8 cellular contexts compared by ENCODE assay signal in the genomic region with DNA sequence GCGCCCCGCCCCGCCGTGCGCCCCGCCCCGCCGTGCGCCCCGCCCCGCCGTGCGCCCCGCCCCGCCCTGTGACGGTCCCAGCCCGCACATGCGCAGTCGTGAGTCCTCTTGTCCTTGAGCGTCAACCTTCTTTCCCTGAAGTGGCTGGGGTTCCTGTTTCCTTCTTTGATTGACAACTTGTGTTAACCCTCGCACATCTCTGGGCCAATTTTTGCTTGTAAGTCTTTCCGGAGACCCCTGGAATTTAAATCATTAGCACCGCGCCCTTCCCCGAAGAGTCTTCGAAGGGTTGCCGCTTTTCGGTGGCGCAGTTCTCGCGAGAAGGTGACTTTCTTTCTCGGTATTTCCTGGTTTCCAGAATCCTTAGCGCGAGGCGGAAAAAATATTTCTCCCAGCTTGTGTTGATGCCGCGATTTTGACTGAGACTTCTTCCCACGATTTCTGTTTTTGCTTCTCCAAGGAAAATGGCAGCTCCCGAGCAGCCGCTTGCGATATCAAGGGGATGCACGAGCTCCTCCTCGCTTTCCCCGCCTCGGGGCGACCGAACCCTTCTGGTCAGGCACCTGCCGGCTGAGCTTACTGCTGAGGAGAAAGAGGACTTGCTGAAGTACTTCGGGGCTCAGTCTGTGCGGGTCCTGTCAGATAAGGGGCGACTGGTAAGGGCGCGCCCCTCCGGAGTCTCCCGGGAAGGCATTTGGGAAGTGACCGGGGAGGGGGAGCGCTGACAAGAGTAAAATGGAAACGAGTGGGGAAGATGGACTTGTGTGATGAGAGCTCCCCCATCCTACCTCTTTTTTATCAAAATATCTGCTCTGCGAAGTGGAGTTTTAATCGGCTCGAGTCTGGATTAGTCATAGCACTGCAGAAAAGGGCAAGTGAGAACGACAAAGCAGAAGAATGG. TPM values are rescaled to one million over a fixed set of nuclear protein-coding genes. Genes with fewer than 3 reads are reported as not detected.
DNase-seq lines count a peak whose midpoint lies in the region; ATAC-seq and TF ChIP-seq lines count a peak whose summit lies in the region.

A gene with protein sequence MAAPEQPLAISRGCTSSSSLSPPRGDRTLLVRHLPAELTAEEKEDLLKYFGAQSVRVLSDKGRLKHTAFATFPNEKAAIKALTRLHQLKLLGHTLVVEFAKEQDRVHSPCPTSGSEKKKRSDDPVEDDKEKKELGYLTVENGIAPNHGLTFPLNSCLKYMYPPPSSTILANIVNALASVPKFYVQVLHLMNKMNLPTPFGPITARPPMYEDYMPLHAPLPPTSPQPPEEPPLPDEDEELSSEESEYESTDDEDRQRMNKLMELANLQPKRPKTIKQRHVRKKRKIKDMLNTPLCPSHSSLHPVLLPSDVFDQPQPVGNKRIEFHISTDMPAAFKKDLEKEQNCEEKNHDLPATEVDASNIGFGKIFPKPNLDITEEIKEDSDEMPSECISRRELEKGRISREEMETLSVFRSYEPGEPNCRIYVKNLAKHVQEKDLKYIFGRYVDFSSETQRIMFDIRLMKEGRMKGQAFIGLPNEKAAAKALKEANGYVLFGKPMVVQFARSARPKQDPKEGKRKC (plus strand): TSS at position 93 of the 901 bp plus-strand sequence. CDS start 372 bp downstream, at position 465.

- H3K9me3 ChIP-seq in ascending aorta = no peaks in the 10 kb centered on the region
- no peaks in the 10 kb centered on the region for H3K9me3 ChIP-seq in aorta (ENCODE audit: control insufficient read depth, low read length)

- H3K9ac ChIP-seq in rectal smooth muscle tissue (ENCODE audit: low read length) = peak within 1 kb of the TSS; percentile 74

- H3K27ac ChIP-seq in ascending aorta (peak within 1 kb of the TSS; percentile 93), rectal smooth muscle tissue (ENCODE audit: low read depth, low read length) (peak within 1 kb of the TSS; percentile 86), aorta (ENCODE audit: low read depth in 1 of 2, low read length in 2 of 2) (peak within 1 kb of the TSS; percentile 5 to 97)

- TF ChIP-seq CTCF in ascending aorta (IDR thresholded peaks at IDR 0.05) = no peak

- H3K4me1 ChIP-seq in ascending aorta (peaks cover 0 to 26% of the 10 kb centered on the region in 2 donors), rectal smooth muscle tissue (ENCODE audit: control insufficient read depth, insufficient read depth, low read length) (peaks cover 12% of the 10 kb centered on the region), aorta (ENCODE audit: control insufficient read depth in 1 of 2, insufficient read depth in 2 of 2, low read length in 2 of 2) (no peaks in the 10 kb centered on the region)

- H3K36me3 ChIP-seq in ascending aorta = peaks cover 0 to 5% of the 10 kb centered on the region in 2 donors
- H3K36me3 ChIP-seq in rectal smooth muscle tissue (ENCODE audit: control insufficient read depth, insufficient read depth, low read length) = no peaks in the 10 kb centered on the region
- H3K36me3 ChIP-seq in aorta (ENCODE audit: control insufficient read depth in 1 of 2, insufficient read depth in 2 of 2, low read length in 1 of 2) = no peaks in the 10 kb centered on the region

- DNase-seq in NCI-H187 treated with DMSO at 0.1 percent for 48 hours (lab: John Stamatoyannopoulos, UW) (peak; percentile 31), ascending aorta (ENCODE audit: low spot score in 2 of 2) (peak; percentile 36 to 93), hepatic stellate cell (ENCODE audit: low spot score) (peak; percentile 67), aorta (peak; percentile 92 to 96)

- H3K4me3 ChIP-seq in ascending aorta (peak within 1 kb of the TSS; percentile 87 to 89), rectal smooth muscle tissue (ENCODE audit: low read length) (peak within 1 kb of the TSS; percentile 83), aorta (ENCODE audit: low read length in 2 of 2) (peak within 1 kb of the TSS; percentile 83 to 96)

- ATAC-seq in GM18499 (IDR thresholded peaks at IDR 0.05; ENCODE audit: insufficient read depth, unreplicated experiment) = peak; percentile 75
- ATAC-seq in HG02943 (IDR thresholded peaks at IDR 0.05; ENCODE audit: low read depth, unreplicated experiment) = peak; percentile 76
- ATAC-seq in aorta (ENCODE audit: low FRiP score) = peak; percentile 93

- H3K27me3 ChIP-seq in ascending aorta (no peaks in the 10 kb centered on the region), rectal smooth muscle tissue (ENCODE audit: control insufficient read depth, insufficient read depth, low read length) (no peaks in the 10 kb centered on the region), aorta (ENCODE audit: control insufficient read depth in 1 of 2, insufficient read depth in 2 of 2, low read length in 1 of 2) (no peaks in the 10 kb centered on the region)

- intact Hi-C loops in T-helper 2 cell treated with Interferon-gamma antibody and Interleukin-4, amounts not matched to agents 100 ng/mL and 5 ng/mL, for 36 hours (cut with micrococcal nuclease) = no loop called here
- intact Hi-C loops in ascending aorta (cut with DNase I) (loop anchor here (5.0 kb wide), 1 partner anchor 36 kb away; no protein-coding TSS in a partner anchor), aorta (cut with DNase I) (loop anchor here in 1 of 2 donors (10.0 kb wide), 1 partner anchor 421 kb away; the partner anchor contains the start of gene COL11A1)

- 0 to 1% methylated on average over 53 to 62 of the region's 62 CpGs for WGBS in aorta, 2 donors

RNA-seq across cellular contexts. Expression of the gene that starts here (rescaled TPM):
- 23.9 and 25.4 TPM in 2 replicates for total RNA-seq in T-helper 2 cell treated with Interferon-gamma antibody and Interleukin-4, amounts not matched to agents 100 ng/mL and 5 ng/mL, for 36 hours
- total RNA-seq in ascending aorta (3.9 TPM), aorta (10 to 100 TPM; 19.5 to 40.4 TPM)
- polyA plus RNA-seq in aorta = 10 to 100 TPM in 1 of 2 donors, 1 to 10 TPM in 1; 7.3 to 35.5 TPM

Comparison
In these comparisons a context has a peak if more than half of its experiments do, and no peak if none do; other contexts are left out.
1. Peak in every context shown above with its lines: DNase-seq, ATAC-seq, H3K4me3 ChIP-seq and H3K27ac ChIP-seq.
2. DNase-seq: peak in every context shown above with its lines; median percentile 94 in aorta; 67 in hepatic stellate cell; 64 in ascending aorta; 31 in NCI-H187 treated with DMSO at 0.1 percent for 48 hours.